1 cellular context compared by ENCODE assay signal in genomic region chr15:75721923-75722870, GRCh38.
TF ChIP-seq lines count a peak whose summit lies in the region.

No MANE protein-coding gene starts in this region.

TF ChIP-seq in H1, 55 proteins besides CTCF, POLR2A, EP300 and RAD21 (continued from another document):
- no peak for TF ChIP-seq CHD7 (IDR thresholded peaks at IDR 0.05; ENCODE audit: insufficient replicate concordance, low read length)
- TF ChIP-seq SAP30 (IDR thresholded peaks at IDR 0.05; ENCODE audit: insufficient read depth, insufficient replicate concordance, low read length) = no peak
- TF ChIP-seq EGR1 (IDR thresholded peaks at IDR 0.05; ENCODE audit: borderline replicate concordance, low read depth, low read length) = no peak
- no peak for TF ChIP-seq SP2 (IDR thresholded peaks at IDR 0.05; ENCODE audit: low read length)
- TF ChIP-seq, protein P1, sequence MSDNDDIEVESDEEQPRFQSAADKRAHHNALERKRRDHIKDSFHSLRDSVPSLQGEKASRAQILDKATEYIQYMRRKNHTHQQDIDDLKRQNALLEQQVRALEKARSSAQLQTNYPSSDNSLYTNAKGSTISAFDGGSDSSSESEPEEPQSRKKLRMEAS (IDR thresholded peaks at IDR 0.05) = no peak
- no peak for TF ChIP-seq TAF7 (optimal IDR thresholded peaks at IDR 0.05; ENCODE audit: borderline replicate concordance, low read depth, low read length)
- no peak for TF ChIP-seq GABPA (IDR thresholded peaks at IDR 0.05; ENCODE audit: borderline replicate concordance, insufficient read depth, low read length)
- TF ChIP-seq CREB1 (IDR thresholded peaks at IDR 0.05) = no peak
- TF ChIP-seq RNF2 (IDR thresholded peaks at IDR 0.05; ENCODE audit: borderline replicate concordance, low read depth, low read length, missing control alignments, poor library complexity, severe bottlenecking) = no peak
- TF ChIP-seq, protein P2, sequence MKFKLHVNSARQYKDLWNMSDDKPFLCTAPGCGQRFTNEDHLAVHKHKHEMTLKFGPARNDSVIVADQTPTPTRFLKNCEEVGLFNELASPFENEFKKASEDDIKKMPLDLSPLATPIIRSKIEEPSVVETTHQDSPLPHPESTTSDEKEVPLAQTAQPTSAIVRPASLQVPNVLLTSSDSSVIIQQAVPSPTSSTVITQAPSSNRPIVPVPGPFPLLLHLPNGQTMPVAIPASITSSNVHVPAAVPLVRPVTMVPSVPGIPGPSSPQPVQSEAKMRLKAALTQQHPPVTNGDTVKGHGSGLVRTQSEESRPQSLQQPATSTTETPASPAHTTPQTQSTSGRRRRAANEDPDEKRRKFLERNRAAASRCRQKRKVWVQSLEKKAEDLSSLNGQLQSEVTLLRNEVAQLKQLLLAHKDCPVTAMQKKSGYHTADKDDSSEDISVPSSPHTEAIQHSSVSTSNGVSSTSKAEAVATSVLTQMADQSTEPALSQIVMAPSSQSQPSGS (IDR thresholded peaks at IDR 0.05; ENCODE audit: low read length) = no peak
- no peak for TF ChIP-seq SUZ12 (IDR thresholded peaks at IDR 0.05; ENCODE audit: low read length)
